In the genomic region with DNA sequence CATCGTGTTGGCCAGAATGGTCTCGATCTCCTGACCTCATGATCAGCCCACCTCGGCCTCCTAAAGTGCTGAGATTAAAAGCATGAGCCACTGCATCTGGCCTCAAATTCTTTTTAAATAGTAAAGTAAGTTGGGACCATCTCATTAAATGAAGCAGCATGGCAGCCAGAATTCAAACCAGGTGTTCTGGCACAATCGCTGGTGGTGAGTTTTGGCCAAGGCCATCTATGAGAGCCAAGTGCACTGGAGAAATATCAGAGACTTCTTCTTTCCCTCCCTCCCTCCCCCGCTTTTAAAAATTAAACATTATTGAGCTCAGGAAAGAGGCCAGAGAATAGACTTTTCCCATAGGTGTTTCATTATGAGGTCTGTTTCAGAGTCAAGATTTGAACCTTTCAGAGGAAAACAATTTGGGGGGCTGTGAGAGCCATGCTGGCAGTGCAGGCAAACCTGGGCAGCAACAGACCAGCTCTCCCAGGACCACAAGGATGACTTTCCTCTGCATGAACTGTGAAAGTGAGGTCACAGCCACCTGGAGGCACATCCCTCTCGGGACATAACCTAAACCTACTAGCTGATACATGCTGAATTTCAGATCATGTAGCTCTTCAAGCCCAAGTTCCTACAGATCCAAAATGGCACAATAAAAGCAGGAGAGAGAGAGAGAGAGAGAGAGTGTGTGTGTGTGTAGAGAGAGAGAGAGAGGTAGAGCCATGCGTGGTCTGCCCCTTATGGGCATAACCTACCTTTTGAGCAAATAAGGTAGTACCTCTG, we compare ENCODE assay signal across 21 cellular contexts.
DNase-seq lines count a peak whose midpoint lies in the region; ATAC-seq and TF ChIP-seq lines count a peak whose summit lies in the region.
"Had no signal": no experiment of that assay in that cellular context is flagged by ENCODE, and none has a peak within 500 bp of the region (broad histone marks: within the 10 kb centered on the region; RNA-seq: fewer than 3 reads in every experiment).

No MANE protein-coding gene starts in this region.

- ATAC-seq in DND-41 (ENCODE audit: insufficient read depth, low read depth) (no peak), RWPE2 (ENCODE audit: low read depth) (no peak), thoracic aorta (ENCODE audit: insufficient number of reproducible peaks, low FRiP score, low read depth) (no peak), HG02610 (IDR thresholded peaks at IDR 0.05; ENCODE audit: unreplicated experiment) (no peak), HG03565 (IDR thresholded peaks at IDR 0.05; ENCODE audit: unreplicated experiment) (no peak)
- ATAC-seq: Panc1 had no signal

- no peak overlapping the region for H3K9ac ChIP-seq in DND-41 (ENCODE audit: low read depth, low read length)

- H3K9me3 Mint-ChIP-seq in nephron progenitor cell, result no peaks in the 10 kb centered on the region
- H3K9me3 Mint-ChIP-seq: memory B cell had no signal

- TF ChIP-seq CTCF in DND-41 (IDR thresholded peaks at IDR 0.05; ENCODE audit: borderline replicate concordance, extremely low read depth, low read length, poor library complexity, severe bottlenecking), result no peak
- TF ChIP-seq CTCF in RWPE2 (IDR thresholded peaks at IDR 0.05; ENCODE audit: poor library complexity, severe bottlenecking), result no peak
- no peak for TF ChIP-seq CTCF in esophagus squamous epithelium (IDR thresholded peaks at IDR 0.05)
- TF ChIP-seq CTCF in thoracic aorta (IDR thresholded peaks at IDR 0.05), result no peak
- no peak for TF ChIP-seq CTCF in nephron progenitor cell (IDR thresholded peaks at IDR 0.05)

- no peak overlapping the region; the same call in 1 of the 2 replicates for H3K4me2 ChIP-seq in DND-41 (ENCODE audit: insufficient read depth, low read length)

- no peak overlapping the region for H3K4me3 Mint-ChIP-seq in nephron progenitor cell
- H3K4me3 Mint-ChIP-seq: memory B cell had no signal

- peaks cover 4% of the 10 kb centered on the region; the same call in 1 of the 2 replicates for H3K79me2 ChIP-seq in DND-41 (ENCODE audit: insufficient read depth, low read length)

- peaks cover 78% of the 10 kb centered on the region for H3K36me3 Mint-ChIP-seq in nephron progenitor cell (ENCODE audit: low read depth)

- no peak for DNase-seq in DND-41
- DNase-seq in RWPE2 (ENCODE audit: low spot score), result no peak
- DNase-seq in esophagus squamous epithelium (lab: John Stamatoyannopoulos, UW), result no peak
- DNase-seq in thoracic aorta (ENCODE audit: low spot score), result no peak
- no peak for DNase-seq in nephron progenitor cell
- DNase-seq: activated CD4-positive, alpha-beta T cell treated with anti-CD3 and anti-CD28 coated beads for 48 hours; activated naive CD4-positive, alpha-beta T cell treated with Interleukin-2 at 50 U/mL for 16 hours; activated T-cell treated with anti-CD3 and anti-CD28 coated beads, Interleukin-2, amount 50 U/mL, for 48 hours; amniotic stem cell; CD4-positive, alpha-beta memory T cell; KBM-7; NCI-H1694; NCI-H510A treated with DMSO at 0.1 percent for 48 hours; T-helper 1 cell; uterus had no signal

- H3K4me1 ChIP-seq in DND-41 (ENCODE audit: insufficient read depth, low read length), result peaks cover 52% of the 10 kb centered on the region
- peaks cover 36% of the 10 kb centered on the region for H3K4me1 ChIP-seq in RWPE2 (ENCODE audit: insufficient read depth, poor library complexity, severe bottlenecking)
- H3K4me1 ChIP-seq in esophagus squamous epithelium, result peaks cover 27 to 75% (median 41%) of the 10 kb centered on the region in 3 donors
- peaks cover 44 to 100% of the 10 kb centered on the region in 2 donors for H3K4me1 ChIP-seq in thoracic aorta (ENCODE audit: control insufficient read depth in 1 of 2, low read depth in 2 of 2)

- H3K27me3 Mint-ChIP-seq in nephron progenitor cell (ENCODE audit: low read depth, poor library complexity), result no peaks in the 10 kb centered on the region

- no peak overlapping the region for H3K27ac Mint-ChIP-seq in nephron progenitor cell
- H3K27ac Mint-ChIP-seq: memory B cell had no signal

- no peaks in the 10 kb centered on the region for H3K36me3 ChIP-seq in DND-41 (ENCODE audit: insufficient read depth, low read length)
- H3K36me3 ChIP-seq in RWPE2 (ENCODE audit: low read depth), result peaks cover 42% of the 10 kb centered on the region
- H3K36me3 ChIP-seq in esophagus squamous epithelium, result peaks cover 13 to 54% (median 14%) of the 10 kb centered on the region in 3 donors
- peaks cover 40% of the 10 kb centered on the region for H3K36me3 ChIP-seq in thoracic aorta
- H3K36me3 ChIP-seq: uterus had no signal

- WGBS in esophagus squamous epithelium, 2 donors, result 77 to 85% methylated on average over 6 to 7 of the region's 7 CpGs

- H3K4me3 ChIP-seq in DND-41 (ENCODE audit: low read depth in 1 of 2, low read length in 2 of 2) (no peak overlapping the region), RWPE2 (ENCODE audit: severe bottlenecking) (no peak overlapping the region), esophagus squamous epithelium (no peak overlapping the region), thoracic aorta (no peak overlapping the region)
- H3K4me3 ChIP-seq: SJSA1, skin epidermis, uterus had no signal

- H3K4me1 Mint-ChIP-seq in nephron progenitor cell, result peaks cover 36% of the 10 kb centered on the region

- no peak for TF ChIP-seq POLR2A in esophagus squamous epithelium (IDR thresholded peaks at IDR 0.05)

- H3K27ac ChIP-seq in DND-41 (ENCODE audit: low read length) (peak overlapping the region; percentile 95), RWPE2 (ENCODE audit: poor library complexity, severe bottlenecking) (peak overlapping the region; percentile 95), esophagus squamous epithelium (peak overlapping the region; percentile 53 to 91 (median 76)), thoracic aorta (peak overlapping the region; percentile 95)
- H3K27ac ChIP-seq: SJSA1 had no signal

- H2AFZ ChIP-seq in DND-41 (ENCODE audit: low read depth, low read length), result no peak overlapping the region

- no peaks in the 10 kb centered on the region for H3K27me3 ChIP-seq in DND-41 (ENCODE audit: insufficient read depth, low read length, poor library complexity)
- H3K27me3 ChIP-seq in RWPE2 (ENCODE audit: insufficient read depth, poor library complexity, severe bottlenecking), result no peaks in the 10 kb centered on the region
- H3K27me3 ChIP-seq in esophagus squamous epithelium, result no peaks in the 10 kb centered on the region
- H3K27me3 ChIP-seq in thoracic aorta (replicated peaks; ENCODE audit: insufficient read depth), result no peaks in the 10 kb centered on the region
- H3K27me3 ChIP-seq: SJSA1, uterus had no signal

- H4K20me1 ChIP-seq in DND-41 (ENCODE audit: insufficient read depth, low read length), result no peaks in the 10 kb centered on the region

- H3K9me3 ChIP-seq in DND-41 (ENCODE audit: insufficient read depth, low read length, severe bottlenecking) (no peaks in the 10 kb centered on the region), RWPE2 (ENCODE audit: severe bottlenecking) (no peaks in the 10 kb centered on the region), esophagus squamous epithelium (no peaks in the 10 kb centered on the region), thoracic aorta (no peaks in the 10 kb centered on the region)
- H3K9me3 ChIP-seq: SJSA1, uterus had no signal

- intact Hi-C loops in esophagus squamous epithelium (cut with DNase I), result no loop called here
